ENCODE assay signal across 20 cellular contexts in genomic region chr14:73286598-73286997, GRCh38. TPM values are rescaled to one million over a fixed set of nuclear protein-coding genes. Genes with fewer than 3 reads are reported as not detected.
DNase-seq lines count a peak whose midpoint lies in the region; ATAC-seq, FAIRE-seq and TF ChIP-seq lines count a peak whose summit lies in the region.
"Had no signal": no experiment of that assay in that cellular context is flagged by ENCODE, and none has a peak within 500 bp of the region (broad histone marks: within the 10 kb centered on the region; RNA-seq: fewer than 3 reads in every experiment).

No MANE protein-coding gene starts in this region.

- peak overlapping the region; percentile 67 for H3K4me2 ChIP-seq in GM23338
- H3K4me2 ChIP-seq: A549 had no signal

- peak overlapping the region; percentile 23; the same call in 1 of the 3 replicates for H3K4me3 Mint-ChIP-seq in GM23338
- H3K4me3 Mint-ChIP-seq in activated T-cell treated with anti-CD3 and anti-CD28 coated beads, Interleukin-2, amount 50 U/mL, for 4 hours, result no peak overlapping the region
- H3K4me3 Mint-ChIP-seq: CD4-positive, alpha-beta T cell; HFFc6 had no signal

- TF ChIP-seq CTCF in GM23338 (conservative IDR thresholded peaks at IDR 0.05; ENCODE audit: low read depth in 2 of 2), result no peak
- TF ChIP-seq CTCF in VCaP (conservative IDR thresholded peaks at IDR 0.05), result no peak

- no peaks in the 10 kb centered on the region for H3K9me3 Mint-ChIP-seq in GM23338
- H3K9me3 Mint-ChIP-seq in activated T-cell treated with anti-CD3 and anti-CD28 coated beads, Interleukin-2, amount 50 U/mL, for 4 hours, result no peaks in the 10 kb centered on the region
- H3K9me3 Mint-ChIP-seq: CD4-positive, alpha-beta T cell; HFFc6 had no signal

- DNase-seq in GM23338 (ENCODE audit: low spot score) (peak; percentile 79), GM19239 (ENCODE audit: insufficient read length, low spot score) (no peak), UCSD-AML1 (lab: John Stamatoyannopoulos, UW; ENCODE audit: unreplicated experiment) (no peak)
- no peak for DNase-seq in activated T-cell treated with anti-CD3 and anti-CD28 coated beads, Interleukin-2, amount 50 U/mL, for 4 hours
- DNase-seq: AML-193; Caco-2; CD4-positive, alpha-beta T cell; GOT3; HFFc6 had no signal

- no peaks in the 10 kb centered on the region for H3K9me2 ChIP-seq in GM23338 (ENCODE audit: insufficient read depth)

- ATAC-seq in GM23338 (peak; percentile 74), HG03045 (IDR thresholded peaks at IDR 0.05; ENCODE audit: unreplicated experiment) (no peak)
- ATAC-seq in activated T-cell treated with anti-CD3 and anti-CD28 coated beads, Interleukin-2, amount 50 U/mL, for 4 hours, result no peak
- ATAC-seq: A549, HCT116 had no signal

- no peak overlapping the region for H2AFZ ChIP-seq in GM23338

- H3K36me3 ChIP-seq in GM23338 (ENCODE audit: insufficient read depth) (no peaks in the 10 kb centered on the region), HUES6 (ENCODE audit: control insufficient read depth, insufficient read depth, low read length) (peaks cover 23% of the 10 kb centered on the region), iPS-18a (ENCODE audit: control insufficient read depth, low read depth, low read length) (peaks cover 22% of the 10 kb centered on the region)

- no peaks in the 10 kb centered on the region for H4K20me1 ChIP-seq in GM23338 (replicated peaks; ENCODE audit: insufficient read depth)

- H3K9me3 ChIP-seq in HUES6 (ENCODE audit: control insufficient read depth, insufficient read depth, low read depth, low read length), result no peaks in the 10 kb centered on the region
- no peaks in the 10 kb centered on the region for H3K9me3 ChIP-seq in iPS-18a (ENCODE audit: control insufficient read depth, low read depth, low read length)
- H3K9me3 ChIP-seq: A549, Caco-2 had no signal

- H3K4me1 ChIP-seq in GM23338 (ENCODE audit: insufficient read depth) (peaks cover 60% of the 10 kb centered on the region), HUES6 (ENCODE audit: control insufficient read depth, insufficient read depth, low read length) (peaks cover 48% of the 10 kb centered on the region), iPS-18a (ENCODE audit: control insufficient read depth, low read depth, low read length) (peaks cover 61% of the 10 kb centered on the region)
- H3K4me1 ChIP-seq: Caco-2 had no signal

- H3K27me3 Mint-ChIP-seq in GM23338 (ENCODE audit: insufficient read depth, low read depth, poor library complexity), result no peaks in the 10 kb centered on the region
- no peaks in the 10 kb centered on the region for H3K27me3 Mint-ChIP-seq in activated T-cell treated with anti-CD3 and anti-CD28 coated beads, Interleukin-2, amount 50 U/mL, for 4 hours (ENCODE audit: low read depth)
- H3K27me3 Mint-ChIP-seq: CD4-positive, alpha-beta T cell had no signal

- H3K27me3 ChIP-seq in GM23338 (ENCODE audit: insufficient read depth) (no peaks in the 10 kb centered on the region), HUES6 (ENCODE audit: control insufficient read depth, insufficient read depth, low read length) (no peaks in the 10 kb centered on the region), iPS-18a (ENCODE audit: control insufficient read depth, insufficient read depth, low read length) (no peaks in the 10 kb centered on the region)

- H3K9ac ChIP-seq in HUES6 (ENCODE audit: low read length), result no peak overlapping the region
- peak overlapping the region; percentile 42 for H3K9ac ChIP-seq in iPS-18a (ENCODE audit: low read length)

- H3K4me1 Mint-ChIP-seq in GM23338, result peaks cover 45% of the 10 kb centered on the region
- H3K4me1 Mint-ChIP-seq in activated T-cell treated with anti-CD3 and anti-CD28 coated beads, Interleukin-2, amount 50 U/mL, for 4 hours (ENCODE audit: low read depth), result peaks cover 20% of the 10 kb centered on the region

- no peaks in the 10 kb centered on the region for H3K79me2 ChIP-seq in GM23338 (replicated peaks; ENCODE audit: insufficient read depth)

- H3K27ac ChIP-seq in GM23338 (ENCODE audit: low read depth) (peak overlapping the region; percentile 84), HUES6 (ENCODE audit: low read depth, low read length) (0 out of 2 replicates have a peak overlapping the region, but pooled peaks have one; percentile 8), VCaP (peak overlapping the region; percentile 58), iPS-18a (ENCODE audit: low read length) (peak overlapping the region; percentile 35)
- H3K27ac ChIP-seq: 22Rv1, A549 had no signal

- no peaks in the 10 kb centered on the region for H3F3A ChIP-seq in GM23338 (replicated peaks; ENCODE audit: low read depth)

- H3K4me3 ChIP-seq in GM23338 (peak overlapping the region; percentile 38), HUES6 (ENCODE audit: low read depth, low read length) (0 out of 2 replicates have a peak overlapping the region, but pooled peaks have one; percentile 21), iPS-18a (ENCODE audit: low read length) (peak overlapping the region; percentile 55)
- H3K4me3 ChIP-seq: A549 had no signal

- H3K27ac Mint-ChIP-seq in GM23338, result no peak overlapping the region
- H3K27ac Mint-ChIP-seq: CD4-positive, alpha-beta T cell; HFFc6 had no signal

- FAIRE-seq in GM19239 (lab: Jason Lieb, UNC), result no peak
- FAIRE-seq: A549, D721Med, G401.6, GM12891, HTR-8/SVneo had no signal

- H3K36me3 Mint-ChIP-seq in GM23338 (ENCODE audit: low read depth), result peaks cover 29% of the 10 kb centered on the region
- peaks cover 30% of the 10 kb centered on the region for H3K36me3 Mint-ChIP-seq in activated T-cell treated with anti-CD3 and anti-CD28 coated beads, Interleukin-2, amount 50 U/mL, for 4 hours (ENCODE audit: insufficient read depth)

TF ChIP-seq in GM23338, 12 proteins besides CTCF, POLR2A, EP300 and RAD21:
- TF ChIP-seq JUNB (IDR thresholded peaks at IDR 0.05; ENCODE audit: unreplicated experiment) (no peak), NANOG (IDR thresholded peaks at IDR 0.05; ENCODE audit: borderline replicate concordance) (peak; percentile 53; the same call in 1 of the 2 replicates)
TF ChIP-seq in GM23338: peak in this region for 1.

RNA-seq across cellular contexts. Expression of gene PAPLN, which starts 49.3 kb away (rescaled TPM):
- 11.3 and 13.2 TPM in 2 replicates for total RNA-seq in GM23338 (2014; rRNA removed; shearing (Covaris generic))
- 2.4 and 2.8 TPM in 2 replicates for polyA plus RNA-seq in GM23338 (2016; fragmentation: Nextera tagmentation; extraction: Ambion mirVana)
- under 1 TPM; 0.08 to 0.19 (median 0.18) TPM for total RNA-seq in activated T-cell treated with anti-CD3 and anti-CD28 coated beads, Interleukin-2, amount 50 U/mL, for 4 hours

Comparison
In these comparisons a context has a peak if more than half of its experiments do, and no peak if none do; other contexts are left out.
1. H3K27ac ChIP-seq: peak in every context shown above with its lines; median percentile 84 in GM23338; 58 in VCaP; 35 in iPS-18a; 8 in HUES6.
2. RNA of gene PAPLN, which starts 49.3 kb away (total RNA-seq): 11.3 to 13.2 TPM in GM23338; 0.08 to 0.19 TPM in activated T-cell treated with anti-CD3 and anti-CD28 coated beads, Interleukin-2, amount 50 U/mL, for 4 hours; every median in the first group is over 10 times any median in the second.
3. Peak in every context shown above with its lines, with median percentiles within 50 percentile points of each other: H3K4me3 ChIP-seq.